In genomic region chr2:240451791-240452470, GRCh38 we compare ENCODE assay signal across 8 cellular contexts. TPM values are rescaled to one million over a fixed set of nuclear protein-coding genes. Genes with fewer than 3 reads are reported as not detected.
DNase-seq lines count a peak whose midpoint lies in the region; FAIRE-seq and TF ChIP-seq lines count a peak whose summit lies in the region.

No MANE protein-coding gene starts in this region.

- no peak overlapping the region for H2BK12ac ChIP-seq in H9 (ENCODE audit: insufficient read length, low read depth, low read length)

- H3K27ac ChIP-seq in H9 (ENCODE audit: insufficient read length, low read depth, low read length) (no peak overlapping the region), astrocyte (ENCODE audit: low read depth, low read length) (no peak overlapping the region), skeletal muscle tissue (ENCODE audit: low read depth, low read length) (no peak overlapping the region)

- intact Hi-C loops in activated T-helper 2 cell treated with anti-CD3 and anti-CD28 coated beads, Interferon-gamma antibody, Interleukin-2, Interleukin-4, amounts not matched to agents 10 μg/mL and 5 μg/mL and 100 μg/mL, durations not matched to agents 14 hours and 24 hours and 36 hours (cut with micrococcal nuclease), result no loop called here

- peaks cover 15% of the 10 kb centered on the region; the same call in 1 of the 2 replicates for H3K27me3 ChIP-seq in H9 (ENCODE audit: insufficient read depth, low read length)
- H3K27me3 ChIP-seq in astrocyte (ENCODE audit: insufficient read depth, low read length), result no peaks in the 10 kb centered on the region
- H3K27me3 ChIP-seq in iPS-15b (ENCODE audit: control insufficient read depth, insufficient read depth, low read length), result peaks cover 13% of the 10 kb centered on the region
- H3K27me3 ChIP-seq in skeletal muscle tissue (ENCODE audit: control insufficient read depth in 3 of 3, insufficient read depth in 3 of 3, low read length in 3 of 3), result peaks cover 4 to 7% (median 4%) of the 10 kb centered on the region in 3 donors

- H3K4me3 Mint-ChIP-seq in H9, result peak overlapping the region; percentile 56 to 77
- H3K4me3 Mint-ChIP-seq in astrocyte (ENCODE audit: unreplicated experiment), result peak overlapping the region; percentile 76
- H3K4me3 Mint-ChIP-seq in activated T-helper 2 cell treated with anti-CD3 and anti-CD28 coated beads, Interferon-gamma antibody, Interleukin-2, Interleukin-4, amounts not matched to agents 10 μg/mL and 5 μg/mL and 100 μg/mL, durations not matched to agents 14 hours and 24 hours and 36 hours (ENCODE audit: low read depth), result no peak overlapping the region

- H3K23me2 ChIP-seq in H9 (ENCODE audit: insufficient read length, low read depth, low read length, poor library complexity, severe bottlenecking), result peaks cover 8% of the 10 kb centered on the region

- H3K79me1 ChIP-seq in H9 (ENCODE audit: insufficient read depth, low read depth, low read length, poor library complexity, severe bottlenecking), result no peaks in the 10 kb centered on the region

- H3K9me3 ChIP-seq in H9 (ENCODE audit: control insufficient read depth, low read depth, low read length) (no peaks in the 10 kb centered on the region), astrocyte (ENCODE audit: insufficient read depth, low read depth, low read length) (no peaks in the 10 kb centered on the region), iPS-15b (ENCODE audit: control insufficient read depth, insufficient read depth, low read length) (no peaks in the 10 kb centered on the region), skeletal muscle tissue (ENCODE audit: control insufficient read depth in 3 of 3, low read length in 3 of 3) (no peaks in the 10 kb centered on the region)

- H2AK5ac ChIP-seq in H9 (ENCODE audit: insufficient read length, low read length), result no peak overlapping the region

- no peak overlapping the region for H4K5ac ChIP-seq in H9 (ENCODE audit: insufficient read length, low read depth, low read length)

- H3K36me3 Mint-ChIP-seq in H9 (ENCODE audit: insufficient read depth in 1 of 3, low read depth in 3 of 3), result no peaks in the 10 kb centered on the region
- H3K36me3 Mint-ChIP-seq in astrocyte (ENCODE audit: low read depth, unreplicated experiment), result no peaks in the 10 kb centered on the region
- no peaks in the 10 kb centered on the region for H3K36me3 Mint-ChIP-seq in activated T-helper 2 cell treated with anti-CD3 and anti-CD28 coated beads, Interferon-gamma antibody, Interleukin-2, Interleukin-4, amounts not matched to agents 10 μg/mL and 5 μg/mL and 100 μg/mL, durations not matched to agents 14 hours and 24 hours and 36 hours (ENCODE audit: low read depth)

- DNase-seq in H9 (no peak), astrocyte (ENCODE audit: low read depth) (no peak), DMS153 (lab: John Stamatoyannopoulos, UW) (no peak), activated gamma-delta T cell treated with Interleukin-2 at 50 U/mL for 16 hours (no peak), NCI-H1105 treated with DMSO at 0.1 percent for 48 hours (lab: John Stamatoyannopoulos, UW) (no peak)
- no peak for DNase-seq in activated T-helper 2 cell treated with anti-CD3 and anti-CD28 coated beads, Interferon-gamma antibody, Interleukin-2, Interleukin-4, amounts not matched to agents 10 μg/mL and 5 μg/mL and 100 μg/mL, durations not matched to agents 14 hours and 24 hours and 36 hours (ENCODE audit: low spot score)

- no peaks in the 10 kb centered on the region for H3K9me3 Mint-ChIP-seq in H9
- H3K9me3 Mint-ChIP-seq in astrocyte (ENCODE audit: unreplicated experiment), result no peaks in the 10 kb centered on the region
- no peaks in the 10 kb centered on the region for H3K9me3 Mint-ChIP-seq in activated T-helper 2 cell treated with anti-CD3 and anti-CD28 coated beads, Interferon-gamma antibody, Interleukin-2, Interleukin-4, amounts not matched to agents 10 μg/mL and 5 μg/mL and 100 μg/mL, durations not matched to agents 14 hours and 24 hours and 36 hours

- no peak overlapping the region for H2BK20ac ChIP-seq in H9 (ENCODE audit: low read depth, low read length, poor library complexity, severe bottlenecking)

- H3K14ac ChIP-seq in H9 (ENCODE audit: insufficient read depth, low read length), result peak overlapping the region; percentile 28; the same call in 1 of the 2 replicates

- H3K9ac ChIP-seq in H9 (ENCODE audit: extremely low read depth, insufficient read length, low read length) (no peak overlapping the region), astrocyte (ENCODE audit: low read length) (peak overlapping the region; percentile 27), iPS-15b (ENCODE audit: low read depth, low read length) (no peak overlapping the region), skeletal muscle tissue (ENCODE audit: low read depth in 1 of 3, low read length in 3 of 3) (peak overlapping the region; percentile 50 to 69 (median 62))

- no peak overlapping the region for H2BK15ac ChIP-seq in H9 (ENCODE audit: low read depth, low read length)

- no peak overlapping the region for H3K18ac ChIP-seq in H9 (ENCODE audit: insufficient read length, low read depth, low read length)

- H3K56ac ChIP-seq in H9 (ENCODE audit: insufficient read length, low read depth, low read length), result no peak overlapping the region

- H2BK120ac ChIP-seq in H9 (ENCODE audit: low read depth, low read length, poor library complexity, severe bottlenecking), result no peak overlapping the region

- H3K4me2 ChIP-seq in H9 (ENCODE audit: insufficient read depth, insufficient read length, low read length) (peak overlapping the region; percentile 41), astrocyte (ENCODE audit: low read length) (peak overlapping the region; percentile 88)

- H2AFZ ChIP-seq in H9 (ENCODE audit: low read length), result no peak overlapping the region
- no peak overlapping the region for H2AFZ ChIP-seq in astrocyte (ENCODE audit: low read depth, low read length)

- no peak overlapping the region for H3K23ac ChIP-seq in H9 (ENCODE audit: insufficient read length, low read depth, low read length)

- no peak overlapping the region for H3K4ac ChIP-seq in H9 (ENCODE audit: low read depth, low read length)

- H3K36me3 ChIP-seq in astrocyte (ENCODE audit: insufficient read depth, low read length) (no peaks in the 10 kb centered on the region), iPS-15b (ENCODE audit: control insufficient read depth, insufficient read depth, low read length) (no peaks in the 10 kb centered on the region), skeletal muscle tissue (ENCODE audit: control insufficient read depth in 3 of 3, insufficient read depth in 3 of 3, low read length in 3 of 3) (no peaks in the 10 kb centered on the region)

- no peak overlapping the region for H2BK5ac ChIP-seq in H9 (ENCODE audit: insufficient read length, low read length)

- H3K27me3 Mint-ChIP-seq in H9 (ENCODE audit: low read depth), result peaks cover 38% of the 10 kb centered on the region
- H3K27me3 Mint-ChIP-seq in astrocyte (ENCODE audit: low read depth, unreplicated experiment), result no peaks in the 10 kb centered on the region
- peaks cover 40% of the 10 kb centered on the region for H3K27me3 Mint-ChIP-seq in activated T-helper 2 cell treated with anti-CD3 and anti-CD28 coated beads, Interferon-gamma antibody, Interleukin-2, Interleukin-4, amounts not matched to agents 10 μg/mL and 5 μg/mL and 100 μg/mL, durations not matched to agents 14 hours and 24 hours and 36 hours (ENCODE audit: low read depth)

- no CpG with 5 or more reads among the region's 21 CpGs for WGBS in H9 (ENCODE audit: extremely low coverage, insufficient read length, low lambda C conversion rate)

- H4K20me1 ChIP-seq in H9 (ENCODE audit: control insufficient read depth, insufficient read depth, insufficient read length), result no peaks in the 10 kb centered on the region
- peaks cover 87% of the 10 kb centered on the region for H4K20me1 ChIP-seq in astrocyte (ENCODE audit: insufficient read depth, low read length)

- TF ChIP-seq CTCF in H9 (conservative IDR thresholded peaks at IDR 0.05), result no peak
- no peak for TF ChIP-seq CTCF in astrocyte (IDR thresholded peaks at IDR 0.05; ENCODE audit: insufficient read depth, low read depth, low read length)

- H4K91ac ChIP-seq in H9 (ENCODE audit: insufficient read length, low read depth, low read length), result no peak overlapping the region

- H3K4me1 Mint-ChIP-seq in H9 (peaks cover 32 to 46% of the 10 kb centered on the region in 2 experiments), astrocyte (ENCODE audit: low read depth, unreplicated experiment) (peaks cover 27% of the 10 kb centered on the region)
- no peaks in the 10 kb centered on the region for H3K4me1 Mint-ChIP-seq in activated T-helper 2 cell treated with anti-CD3 and anti-CD28 coated beads, Interferon-gamma antibody, Interleukin-2, Interleukin-4, amounts not matched to agents 10 μg/mL and 5 μg/mL and 100 μg/mL, durations not matched to agents 14 hours and 24 hours and 36 hours (ENCODE audit: low read depth)

- no peaks in the 10 kb centered on the region for H3K79me2 ChIP-seq in H9 (ENCODE audit: insufficient read depth, low read length)
- H3K79me2 ChIP-seq in astrocyte (ENCODE audit: insufficient read depth, low read length), result peaks cover 82% of the 10 kb centered on the region

- no peak overlapping the region for H3K27ac Mint-ChIP-seq in H9
- H3K27ac Mint-ChIP-seq in astrocyte (ENCODE audit: unreplicated experiment), result no peak overlapping the region
- no peak overlapping the region for H3K27ac Mint-ChIP-seq in activated T-helper 2 cell treated with anti-CD3 and anti-CD28 coated beads, Interferon-gamma antibody, Interleukin-2, Interleukin-4, amounts not matched to agents 10 μg/mL and 5 μg/mL and 100 μg/mL, durations not matched to agents 14 hours and 24 hours and 36 hours

- no peak overlapping the region for H4K8ac ChIP-seq in H9 (replicated peaks; ENCODE audit: insufficient read length, low read depth, low read length)

- peak overlapping the region; percentile 42 for H3K4me3 ChIP-seq in astrocyte (ENCODE audit: insufficient read depth, low read depth, low read length)
- H3K4me3 ChIP-seq in iPS-15b (ENCODE audit: low read depth, low read length), result peak overlapping the region; percentile 32
- peak overlapping the region; percentile 15 to 65 (median 58) for H3K4me3 ChIP-seq in skeletal muscle tissue (ENCODE audit: low read length in 3 of 3)

- no peak for FAIRE-seq in astrocyte (lab: Jason Lieb, UNC)

- H3T11ph ChIP-seq in H9 (ENCODE audit: low read length), result no peak overlapping the region

- H3K4me1 ChIP-seq in H9 (ENCODE audit: insufficient read depth, low read length) (peaks cover 3% of the 10 kb centered on the region; the same call in 1 of the 2 replicates), astrocyte (ENCODE audit: insufficient read depth, low read length) (peaks cover 35% of the 10 kb centered on the region), iPS-15b (ENCODE audit: control insufficient read depth, insufficient read depth, low read length) (peaks cover 9% of the 10 kb centered on the region), skeletal muscle tissue (ENCODE audit: control insufficient read depth in 3 of 3, insufficient read depth in 3 of 3, low read length in 3 of 3) (peaks cover 30 to 67% (median 60%) of the 10 kb centered on the region in 3 donors)

RNA-seq across cellular contexts. Expression of gene GPC1, which starts 16.5 kb away (rescaled TPM):
- total RNA-seq in H9 (2021), result 39.4 and 44.0 TPM in 2 replicates
- 252 and 299 TPM in 2 replicates for total RNA-seq in astrocyte
- 36.0 TPM for total RNA-seq in skeletal muscle tissue
- 21.9 and 25.6 TPM in 2 replicates for total RNA-seq in activated T-helper 2 cell treated with anti-CD3 and anti-CD28 coated beads, Interferon-gamma antibody, Interleukin-2, Interleukin-4, amounts not matched to agents 10 μg/mL and 5 μg/mL and 100 μg/mL, durations not matched to agents 14 hours and 24 hours and 36 hours

Comparison
In these comparisons a context has a peak if more than half of its experiments do, and no peak if none do; other contexts are left out.
1. H3K9ac ChIP-seq: peak in astrocyte (single experiment) and skeletal muscle tissue (3 of 3); none in H9 (single experiment) and iPS-15b (single experiment).
2. Peak in every context shown above with its lines, with median percentiles within 50 percentile points of each other: H3K4me3 ChIP-seq.